1 cellular context compared by ENCODE assay signal in genomic region chr19:11535792-11536595, GRCh38.
TF ChIP-seq lines count a peak whose summit lies in the region.

No MANE protein-coding gene starts in this region.

TF ChIP-seq in K562, 482 proteins besides CTCF, POLR2A, EP300 and RAD21 (continues in another document):
- TF ChIP-seq ZNF583 (CRISPR knock-in tag; IDR thresholded peaks at IDR 0.05) (0 out of 2 replicates have a peak, but pooled peaks have one; percentile 68), DDX20 (tag; IDR thresholded peaks at IDR 0.05; ENCODE audit: low read depth) (no peak), NCOA6 (IDR thresholded peaks at IDR 0.05) (no peak), MYC (IDR thresholded peaks at IDR 0.05; ENCODE audit: low read depth, low read length) (peak; percentile 81; the same call in 1 of the 2 replicates), MYC (CRISPR knock-in tag; IDR thresholded peaks at IDR 0.05; ENCODE audit: borderline replicate concordance, low read depth) (no peak), ZNF165 (CRISPR knock-in tag; IDR thresholded peaks at IDR 0.05; ENCODE audit: borderline replicate concordance) (no peak), CCNT2 (IDR thresholded peaks at IDR 0.05; ENCODE audit: borderline replicate concordance, extremely low read depth, insufficient read length, low read depth, low read length) (peak; percentile 97), E2F1 (CRISPR knock-in tag; IDR thresholded peaks at IDR 0.05) (no peak), POLR2G (IDR thresholded peaks at IDR 0.05; ENCODE audit: low read depth, low read length) (peak; percentile 88), BRCA1 (IDR thresholded peaks at IDR 0.05) (no peak), BRCA1 (CRISPR knock-in tag; IDR thresholded peaks at IDR 0.05) (no peak), ZBED1 (IDR thresholded peaks at IDR 0.05) (no peak), NUFIP1 (IDR thresholded peaks at IDR 0.05; ENCODE audit: partially characterized antibody) (no peak), ESRRA (IDR thresholded peaks at IDR 0.05; ENCODE audit: borderline replicate concordance, low read depth) (peak; percentile 58; the same call in 1 of the 2 replicates), XRCC3 (IDR thresholded peaks at IDR 0.05) (no peak), SP1 (CRISPR knock-in tag; IDR thresholded peaks at IDR 0.05) (peak; percentile 99), ZNF316 (IDR thresholded peaks at IDR 0.05) (no peak), LARP7 (IDR thresholded peaks at IDR 0.05) (no peak), FOSL1 (tag; conservative IDR thresholded peaks at IDR 0.05) (peak; percentile 100), PHB2 (IDR thresholded peaks at IDR 0.05; ENCODE audit: low read depth) (no peak), RCOR1 (IDR thresholded peaks at IDR 0.05; ENCODE audit: borderline replicate concordance in 1 of 2, low read depth in 2 of 2, low read length in 2 of 2) (peak; percentile 65 to 96; a peak in 2 of 4 replicates), KHSRP (IDR thresholded peaks at IDR 0.05) (peak; percentile 63; the same call in 1 of the 2 replicates), NEUROD1 (IDR thresholded peaks at IDR 0.05; ENCODE audit: borderline replicate concordance, low read depth, low read length, partially characterized antibody) (peak; percentile 81), HDAC2 (IDR thresholded peaks at IDR 0.05) (peak; percentile 76), ETS2 (tag; IDR thresholded peaks at IDR 0.05; ENCODE audit: borderline replicate concordance, poor library complexity, severe bottlenecking) (no peak), TBL1XR1 (IDR thresholded peaks at IDR 0.05; ENCODE audit: low read length in 2 of 2) (peak in 1 of 2 experiments; percentile 84; a peak in 2 of 4 replicates), CHCHD3 (CRISPR knock-in tag; IDR thresholded peaks at IDR 0.05) (no peak), GTF2A2 (tag; IDR thresholded peaks at IDR 0.05) (peak; percentile 18; the same call in 1 of the 2 replicates), ZNF133 (CRISPR knock-in tag; IDR thresholded peaks at IDR 0.05) (no peak), GABPA (tag; conservative IDR thresholded peaks at IDR 0.05; ENCODE audit: low read depth) (peak; percentile 63), TRIM24 (IDR thresholded peaks at IDR 0.05) (no peak), ZNF395 (CRISPR knock-in tag; IDR thresholded peaks at IDR 0.05) (peak; percentile 41; the same call in 1 of the 2 replicates), DMBX1 (CRISPR knock-in tag; IDR thresholded peaks at IDR 0.05; ENCODE audit: borderline replicate concordance) (peak; percentile 78; the same call in 1 of the 2 replicates), GATAD2B (IDR thresholded peaks at IDR 0.05; ENCODE audit: borderline replicate concordance) (0 out of 2 replicates have a peak, but pooled peaks have one; percentile 21), POLR2AphosphoS5 (IDR thresholded peaks at IDR 0.05; ENCODE audit: control insufficient read depth, insufficient read depth, low read depth, low read length) (peak; percentile 62; the same call in 1 of the 2 replicates), YY1 (IDR thresholded peaks at IDR 0.05; ENCODE audit: borderline replicate concordance in 1 of 3, control insufficient read depth in 1 of 3, extremely low read depth in 1 of 3, insufficient read depth in 3 of 3, insufficient read length in 1 of 3, insufficient replicate concordance in 2 of 3, low read depth in 1 of 3, low read length in 2 of 3) (peak in 2 of 3 experiments; percentile 56), ZNF644 (tag; IDR thresholded peaks at IDR 0.05; ENCODE audit: low read depth) (peak; percentile 84), ZNF766 (CRISPR knock-in tag; conservative IDR thresholded peaks at IDR 0.05) (peak; percentile 53; the same call in 1 of the 2 replicates), RBM25 (IDR thresholded peaks at IDR 0.05; ENCODE audit: low read depth, low read length, severe bottlenecking) (peak; percentile 81), SAP30 (IDR thresholded peaks at IDR 0.05; ENCODE audit: borderline replicate concordance, insufficient read depth, low read depth, low read length, poor library complexity, severe bottlenecking) (no peak), NFYB (IDR thresholded peaks at IDR 0.05; ENCODE audit: extremely low read depth, insufficient read length) (no peak), HDGF (IDR thresholded peaks at IDR 0.05) (peak; percentile 90; the same call in 1 of the 2 replicates), ZNF232 (CRISPR knock-in tag; IDR thresholded peaks at IDR 0.05) (no peak), ZFX (CRISPR knock-in tag; IDR thresholded peaks at IDR 0.05) (peak; percentile 79), ZNF311 (CRISPR knock-in tag; IDR thresholded peaks at IDR 0.05) (0 out of 2 replicates have a peak, but pooled peaks have one; percentile 31), ATF1 (CRISPR knock-in tag; IDR thresholded peaks at IDR 0.05) (peak; percentile 66), ATF1 (tag; IDR thresholded peaks at IDR 0.05) (peak; percentile 99), HNRNPL (IDR thresholded peaks at IDR 0.05; ENCODE audit: low read depth, low read length) (0 out of 2 replicates have a peak, but pooled peaks have one; percentile 25), ZNF263 (CRISPR knock-in tag; IDR thresholded peaks at IDR 0.05; ENCODE audit: borderline replicate concordance) (0 out of 2 replicates have a peak, but pooled peaks have one; percentile 16), ZKSCAN1 (IDR thresholded peaks at IDR 0.05; ENCODE audit: low read depth, low read length) (peak; percentile 61; the same call in 1 of the 2 replicates), ZNF668 (CRISPR knock-in tag; IDR thresholded peaks at IDR 0.05) (no peak)
- TF ChIP-seq, protein P1, sequence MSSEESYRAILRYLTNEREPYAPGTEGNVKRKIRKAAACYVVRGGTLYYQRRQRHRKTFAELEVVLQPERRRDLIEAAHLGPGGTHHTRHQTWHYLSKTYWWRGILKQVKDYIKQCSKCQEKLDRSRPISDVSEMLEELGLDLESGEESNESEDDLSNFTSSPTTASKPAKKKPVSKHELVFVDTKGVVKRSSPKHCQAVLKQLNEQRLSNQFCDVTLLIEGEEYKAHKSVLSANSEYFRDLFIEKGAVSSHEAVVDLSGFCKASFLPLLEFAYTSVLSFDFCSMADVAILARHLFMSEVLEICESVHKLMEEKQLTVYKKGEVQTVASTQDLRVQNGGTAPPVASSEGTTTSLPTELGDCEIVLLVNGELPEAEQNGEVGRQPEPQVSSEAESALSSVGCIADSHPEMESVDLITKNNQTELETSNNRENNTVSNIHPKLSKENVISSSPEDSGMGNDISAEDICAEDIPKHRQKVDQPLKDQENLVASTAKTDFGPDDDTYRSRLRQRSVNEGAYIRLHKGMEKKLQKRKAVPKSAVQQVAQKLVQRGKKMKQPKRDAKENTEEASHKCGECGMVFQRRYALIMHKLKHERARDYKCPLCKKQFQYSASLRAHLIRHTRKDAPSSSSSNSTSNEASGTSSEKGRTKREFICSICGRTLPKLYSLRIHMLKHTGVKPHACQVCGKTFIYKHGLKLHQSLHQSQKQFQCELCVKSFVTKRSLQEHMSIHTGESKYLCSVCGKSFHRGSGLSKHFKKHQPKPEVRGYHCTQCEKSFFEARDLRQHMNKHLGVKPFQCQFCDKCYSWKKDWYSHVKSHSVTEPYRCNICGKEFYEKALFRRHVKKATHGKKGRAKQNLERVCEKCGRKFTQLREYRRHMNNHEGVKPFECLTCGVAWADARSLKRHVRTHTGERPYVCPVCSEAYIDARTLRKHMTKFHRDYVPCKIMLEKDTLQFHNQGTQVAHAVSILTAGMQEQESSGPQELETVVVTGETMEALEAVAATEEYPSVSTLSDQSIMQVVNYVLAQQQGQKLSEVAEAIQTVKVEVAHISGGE (CRISPR knock-in tag; IDR thresholded peaks at IDR 0.05) = peak in 1 of 3 experiments; percentile 68; a peak in 2 of 6 replicates
- TF ChIP-seq, protein P2, sequence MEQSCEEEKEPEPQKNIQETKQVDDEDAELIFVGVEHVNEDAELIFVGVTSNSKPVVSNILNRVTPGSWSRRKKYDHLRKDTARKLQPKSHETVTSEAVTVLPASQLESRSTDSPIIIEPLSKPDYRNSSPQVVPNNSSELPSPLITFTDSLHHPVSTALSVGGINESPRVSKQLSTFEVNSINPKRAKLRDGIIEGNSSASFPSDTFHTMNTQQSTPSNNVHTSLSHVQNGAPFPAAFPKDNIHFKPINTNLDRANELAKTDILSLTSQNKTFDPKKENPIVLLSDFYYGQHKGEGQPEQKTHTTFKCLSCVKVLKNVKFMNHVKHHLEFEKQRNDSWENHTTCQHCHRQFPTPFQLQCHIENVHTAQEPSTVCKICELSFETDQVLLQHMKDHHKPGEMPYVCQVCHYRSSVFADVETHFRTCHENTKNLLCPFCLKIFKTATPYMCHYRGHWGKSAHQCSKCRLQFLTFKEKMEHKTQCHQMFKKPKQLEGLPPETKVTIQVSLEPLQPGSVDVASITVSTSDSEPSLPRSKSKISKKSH (CRISPR knock-in tag; IDR thresholded peaks at IDR 0.05) = no peak
- TF ChIP-seq, protein P3, sequence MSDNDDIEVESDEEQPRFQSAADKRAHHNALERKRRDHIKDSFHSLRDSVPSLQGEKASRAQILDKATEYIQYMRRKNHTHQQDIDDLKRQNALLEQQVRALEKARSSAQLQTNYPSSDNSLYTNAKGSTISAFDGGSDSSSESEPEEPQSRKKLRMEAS (CRISPR knock-in tag; IDR thresholded peaks at IDR 0.05) = peak; percentile 36; the same call in 1 of the 2 replicates
- TF ChIP-seq, protein P4, sequence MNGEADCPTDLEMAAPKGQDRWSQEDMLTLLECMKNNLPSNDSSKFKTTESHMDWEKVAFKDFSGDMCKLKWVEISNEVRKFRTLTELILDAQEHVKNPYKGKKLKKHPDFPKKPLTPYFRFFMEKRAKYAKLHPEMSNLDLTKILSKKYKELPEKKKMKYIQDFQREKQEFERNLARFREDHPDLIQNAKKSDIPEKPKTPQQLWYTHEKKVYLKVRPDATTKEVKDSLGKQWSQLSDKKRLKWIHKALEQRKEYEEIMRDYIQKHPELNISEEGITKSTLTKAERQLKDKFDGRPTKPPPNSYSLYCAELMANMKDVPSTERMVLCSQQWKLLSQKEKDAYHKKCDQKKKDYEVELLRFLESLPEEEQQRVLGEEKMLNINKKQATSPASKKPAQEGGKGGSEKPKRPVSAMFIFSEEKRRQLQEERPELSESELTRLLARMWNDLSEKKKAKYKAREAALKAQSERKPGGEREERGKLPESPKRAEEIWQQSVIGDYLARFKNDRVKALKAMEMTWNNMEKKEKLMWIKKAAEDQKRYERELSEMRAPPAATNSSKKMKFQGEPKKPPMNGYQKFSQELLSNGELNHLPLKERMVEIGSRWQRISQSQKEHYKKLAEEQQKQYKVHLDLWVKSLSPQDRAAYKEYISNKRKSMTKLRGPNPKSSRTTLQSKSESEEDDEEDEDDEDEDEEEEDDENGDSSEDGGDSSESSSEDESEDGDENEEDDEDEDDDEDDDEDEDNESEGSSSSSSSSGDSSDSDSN (IDR thresholded peaks at IDR 0.05; ENCODE audit: borderline replicate concordance in 1 of 2, low read depth in 2 of 2, low read length in 2 of 2) = no peak
- TF ChIP-seq, protein P5, sequence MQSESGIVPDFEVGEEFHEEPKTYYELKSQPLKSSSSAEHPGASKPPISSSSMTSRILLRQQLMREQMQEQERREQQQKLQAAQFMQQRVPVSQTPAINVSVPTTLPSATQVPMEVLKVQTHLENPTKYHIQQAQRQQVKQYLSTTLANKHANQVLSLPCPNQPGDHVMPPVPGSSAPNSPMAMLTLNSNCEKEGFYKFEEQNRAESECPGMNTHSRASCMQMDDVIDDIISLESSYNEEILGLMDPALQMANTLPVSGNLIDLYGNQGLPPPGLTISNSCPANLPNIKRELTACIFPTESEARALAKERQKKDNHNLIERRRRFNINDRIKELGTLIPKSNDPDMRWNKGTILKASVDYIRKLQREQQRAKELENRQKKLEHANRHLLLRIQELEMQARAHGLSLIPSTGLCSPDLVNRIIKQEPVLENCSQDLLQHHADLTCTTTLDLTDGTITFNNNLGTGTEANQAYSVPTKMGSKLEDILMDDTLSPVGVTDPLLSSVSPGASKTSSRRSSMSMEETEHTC (IDR thresholded peaks at IDR 0.05) = no peak
- TF ChIP-seq, protein P6, sequence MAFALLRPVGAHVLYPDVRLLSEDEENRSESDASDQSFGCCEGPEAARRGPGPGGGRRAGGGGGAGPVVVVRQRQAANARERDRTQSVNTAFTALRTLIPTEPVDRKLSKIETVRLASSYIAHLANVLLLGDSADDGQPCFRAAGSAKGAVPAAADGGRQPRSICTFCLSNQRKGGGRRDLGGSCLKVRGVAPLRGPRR (CRISPR knock-in tag; IDR thresholded peaks at IDR 0.05) = peak; percentile 41
- TF ChIP-seq, protein P7, sequence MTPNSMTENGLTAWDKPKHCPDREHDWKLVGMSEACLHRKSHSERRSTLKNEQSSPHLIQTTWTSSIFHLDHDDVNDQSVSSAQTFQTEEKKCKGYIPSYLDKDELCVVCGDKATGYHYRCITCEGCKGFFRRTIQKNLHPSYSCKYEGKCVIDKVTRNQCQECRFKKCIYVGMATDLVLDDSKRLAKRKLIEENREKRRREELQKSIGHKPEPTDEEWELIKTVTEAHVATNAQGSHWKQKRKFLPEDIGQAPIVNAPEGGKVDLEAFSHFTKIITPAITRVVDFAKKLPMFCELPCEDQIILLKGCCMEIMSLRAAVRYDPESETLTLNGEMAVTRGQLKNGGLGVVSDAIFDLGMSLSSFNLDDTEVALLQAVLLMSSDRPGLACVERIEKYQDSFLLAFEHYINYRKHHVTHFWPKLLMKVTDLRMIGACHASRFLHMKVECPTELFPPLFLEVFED (CRISPR knock-in tag; conservative IDR thresholded peaks at IDR 0.05) = peak; percentile 49; the same call in 1 of the 2 replicates
